Comparison of ENCODE assay signal across 17 cellular contexts in genomic region chr15:100905855-100906254, GRCh38. TPM values are rescaled to one million over a fixed set of nuclear protein-coding genes. Genes with fewer than 3 reads are reported as not detected.
"Had no signal": no experiment of that assay in that cellular context is flagged by ENCODE, and none has a peak within 500 bp of the region (broad histone marks: within the 10 kb centered on the region; RNA-seq: fewer than 3 reads in every experiment).

No MANE protein-coding gene starts in this region.

- H3K4me2 ChIP-seq: hepatocyte had no signal

- H3K27ac ChIP-seq: colonic mucosa, hepatocyte, lower lobe of right lung, spleen, upper lobe of left lung had no signal

- H3K9me3 Mint-ChIP-seq: activated CD4-positive, alpha-beta T cell treated with anti-CD3 and anti-CD28 coated beads, Interleukin-2, amount 10 ng/mL, durations not matched to agents 24 days and 14 days; activated naive CD4-positive, alpha-beta T cell treated with anti-CD3 and anti-CD28 coated beads for 36 hours; activated T-helper 17 cell treated with anti-CD3 and anti-CD28 coated beads, Interleukin-2, amount 50 U/mL, for 72 hours; naive B cell; T-helper 2 cell treated with Interferon-gamma antibody and Interleukin-4, amounts not matched to agents 5 μg/mL and 100 μg/mL, for 36 hours had no signal

- H3K4me1 Mint-ChIP-seq: activated CD4-positive, alpha-beta T cell treated with anti-CD3 and anti-CD28 coated beads, Interleukin-2, amount 10 ng/mL, durations not matched to agents 24 days and 14 days; activated T-helper 17 cell treated with anti-CD3 and anti-CD28 coated beads, Interleukin-2, amount 50 U/mL, for 72 hours had no signal

- H3K27ac Mint-ChIP-seq: activated CD4-positive, alpha-beta T cell treated with anti-CD3 and anti-CD28 coated beads, Interleukin-2, amount 10 ng/mL, durations not matched to agents 24 days and 14 days; activated naive CD4-positive, alpha-beta T cell treated with anti-CD3 and anti-CD28 coated beads for 36 hours; activated T-helper 17 cell treated with anti-CD3 and anti-CD28 coated beads, Interleukin-2, amount 50 U/mL, for 72 hours; naive B cell; T-helper 2 cell treated with Interferon-gamma antibody and Interleukin-4, amounts not matched to agents 5 μg/mL and 100 μg/mL, for 36 hours had no signal

- H2AFZ ChIP-seq: hepatocyte had no signal

- H3K4me3 ChIP-seq: colonic mucosa, hepatocyte, lower lobe of right lung, spleen, upper lobe of left lung had no signal

- DNase-seq: activated CD4-positive, alpha-beta T cell treated with anti-CD3 and anti-CD28 coated beads, Interleukin-2, amount 10 ng/mL, durations not matched to agents 24 days and 14 days; activated CD8-positive, alpha-beta memory T cell treated with anti-CD3 and anti-CD28 coated beads for 24 hours; activated naive CD4-positive, alpha-beta T cell treated with anti-CD3 and anti-CD28 coated beads for 36 hours; caudate nucleus; colonic mucosa; effector CD4-positive, alpha-beta T cell; lower lobe of right lung; naive B cell; right cardiac atrium; spleen; stimulated activated CD4-positive, alpha-beta T cell treated with anti-CD3 and anti-CD28 coated beads, Interleukin-2, amount 100 ng/mL, for 24 hours; stimulated activated naive CD4-positive, alpha-beta T cell; substantia nigra; upper lobe of left lung had no signal

- H3K4me1 ChIP-seq: colonic mucosa had no signal

- H3K4me3 Mint-ChIP-seq: activated CD4-positive, alpha-beta T cell treated with anti-CD3 and anti-CD28 coated beads, Interleukin-2, amount 10 ng/mL, durations not matched to agents 24 days and 14 days; activated naive CD4-positive, alpha-beta T cell treated with anti-CD3 and anti-CD28 coated beads for 36 hours; activated T-helper 17 cell treated with anti-CD3 and anti-CD28 coated beads, Interleukin-2, amount 50 U/mL, for 72 hours; naive B cell; T-helper 2 cell treated with Interferon-gamma antibody and Interleukin-4, amounts not matched to agents 5 μg/mL and 100 μg/mL, for 36 hours had no signal

- H3K9me3 ChIP-seq: colonic mucosa, lower lobe of right lung, spleen, upper lobe of left lung had no signal

- H3K27me3 ChIP-seq: colonic mucosa, hepatocyte had no signal

- H3K36me3 Mint-ChIP-seq: naive B cell had no signal

- H3K79me2 ChIP-seq: hepatocyte had no signal

- H3K36me3 ChIP-seq: colonic mucosa, lower lobe of right lung, spleen, upper lobe of left lung had no signal

RNA-seq across cellular contexts. Expression of gene ALDH1A3, which starts 26.2 kb away (rescaled TPM):
- total RNA-seq: activated CD4-positive, alpha-beta T cell treated with anti-CD3 and anti-CD28 coated beads, Interleukin-2, amount 10 ng/mL, durations not matched to agents 24 days and 14 days; activated naive CD4-positive, alpha-beta T cell treated with anti-CD3 and anti-CD28 coated beads for 36 hours; activated T-helper 17 cell treated with anti-CD3 and anti-CD28 coated beads, Interleukin-2, amount 50 U/mL, for 72 hours had no signal
